Comparison of ENCODE assay signal across 8 cellular contexts in the genomic region with DNA sequence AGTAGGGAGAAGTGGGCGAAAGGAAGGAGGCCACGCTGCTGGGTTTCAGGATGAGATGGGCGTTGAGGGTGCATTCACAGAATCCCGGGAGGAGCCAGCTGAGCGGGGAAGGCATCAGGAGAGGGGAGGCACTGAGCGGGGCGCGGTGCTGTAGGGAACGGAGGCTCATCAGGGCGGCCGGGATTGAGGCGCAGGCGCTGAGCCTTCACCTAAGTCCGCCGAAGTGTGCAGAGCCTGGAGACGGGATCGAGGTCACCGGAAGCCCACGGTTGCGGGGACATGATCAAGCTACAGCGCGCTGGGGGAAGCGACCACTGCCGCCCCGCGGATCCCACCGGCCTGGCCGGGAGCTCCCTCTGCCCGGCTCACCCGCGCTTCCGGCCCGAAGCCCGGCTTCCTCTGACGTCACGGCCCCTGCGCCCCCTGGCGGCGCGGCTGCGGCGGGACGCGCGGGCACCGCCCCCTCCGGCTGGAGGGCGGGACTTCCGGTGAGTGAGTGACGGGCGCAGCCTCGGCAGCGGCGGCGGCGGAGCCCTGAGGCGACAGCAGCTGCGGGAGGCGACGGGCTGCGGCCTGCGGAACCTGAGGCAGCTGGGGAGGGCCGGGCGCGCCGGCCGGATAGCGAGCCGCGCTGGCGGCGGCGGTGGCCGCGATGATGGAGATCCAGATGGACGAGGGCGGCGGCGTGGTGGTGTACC. TPM values are rescaled to one million over a fixed set of nuclear protein-coding genes. Genes with fewer than 3 reads are reported as not detected.
DNase-seq lines count a peak whose midpoint lies in the region; ATAC-seq and TF ChIP-seq lines count a peak whose summit lies in the region.

Gene MAPK8IP3, plus strand, starts transcription at position 508 of the 698 bp plus-strand sequence. Its CDS starts 145 bp downstream, at position 653.

- peaks cover 0 to 9% (median under 1%) of the 10 kb centered on the region in 4 donors for H3K36me3 ChIP-seq in right lobe of liver

- intact Hi-C loops in right lobe of liver (cut with DNase I), result no loop called here

- DNase-seq in NCI-H526 treated with DMSO at 0.1 percent for 48 hours (lab: John Stamatoyannopoulos, UW), result peak; percentile 50
- DNase-seq in activated CD4-positive, alpha-beta T cell treated with anti-CD3 and anti-CD28 coated beads, Interleukin-2, amount 50 U/mL, for 24 hours (ENCODE audit: low read depth in 1 of 2, low spot score in 1 of 2), result peak; percentile 87 to 99
- peak; percentile 92 for DNase-seq in dermis blood vessel endothelial cell
- peak; percentile 93 to 95 (median 94) for DNase-seq in right lobe of liver
- peak; percentile 92 for DNase-seq in stimulated activated CD4-positive, alpha-beta T cell treated with anti-CD3 and anti-CD28 coated beads, Interleukin-4, amount 100 ng/mL, for 24 hours

- H3K27ac ChIP-seq in C4-2B, result peak within 1 kb of the TSS; percentile 79
- peak within 1 kb of the TSS; percentile 58 to 93 (median 81) for H3K27ac ChIP-seq in right lobe of liver

- H3K4me1 ChIP-seq in right lobe of liver, result peaks cover 0 to 20% (median 6%) of the 10 kb centered on the region in 4 donors

- ATAC-seq in GM19328 (IDR thresholded peaks at IDR 0.05; ENCODE audit: unreplicated experiment) (peak; percentile 86), HG03469 (IDR thresholded peaks at IDR 0.05; ENCODE audit: unreplicated experiment) (peak; percentile 61), right lobe of liver (peak; percentile 89 to 96 (median 92))

- H3K9me3 ChIP-seq in right lobe of liver, result no peaks in the 10 kb centered on the region

- TF ChIP-seq POLR2A in right lobe of liver (IDR thresholded peaks at IDR 0.05), result peak; percentile 97

- H3K27me3 ChIP-seq in right lobe of liver, result no peaks in the 10 kb centered on the region

- WGBS in right lobe of liver (ENCODE audit: insufficient coverage, low coverage, low lambda C conversion rate, missing lambda C conversion rate), result 0% methylated on average over 17 of the region's 79 CpGs

- TF ChIP-seq CTCF in C4-2B (conservative IDR thresholded peaks at IDR 0.05) (peak; percentile 98), right lobe of liver (IDR thresholded peaks at IDR 0.05) (peak; percentile 95 to 100 (median 100))

- H3K4me3 ChIP-seq in right lobe of liver, result peak within 1 kb of the TSS; percentile 63 to 97 (median 82)

RNA-seq across cellular contexts. Expression of gene MAPK8IP3, which starts in this region (rescaled TPM):
- 20.9 and 41.0 TPM in 2 replicates for total RNA-seq in dermis blood vessel endothelial cell
- 10 to 100 TPM in 5 of 6 experiments, 1 to 10 TPM in 1; 8.7 to 37.3 (median 23.0) TPM for total RNA-seq in right lobe of liver

Comparison
In these comparisons a context has a peak if more than half of its experiments do, and no peak if none do; other contexts are left out.
1. Peak in every context shown above with its lines: DNase-seq, ATAC-seq, H3K4me3 ChIP-seq and H3K27ac ChIP-seq.